ENCODE assay signal across 26 cellular contexts in genomic region chr2:113316085-113316484, GRCh38. TPM values are rescaled to one million over a fixed set of nuclear protein-coding genes. Genes with fewer than 3 reads are reported as not detected.
"Had no signal": no experiment of that assay in that cellular context is flagged by ENCODE, and none has a peak within 500 bp of the region (broad histone marks: within the 10 kb centered on the region; RNA-seq: fewer than 3 reads in every experiment).

No MANE protein-coding gene starts in this region.

- H3K36me3 Mint-ChIP-seq: activated naive CD4-positive, alpha-beta T cell treated with anti-CD3 and anti-CD28 coated beads, Interleukin-2, amount 50 U/mL, for 24 hours; IgD-negative memory B cell had no signal

- H3K4me3 Mint-ChIP-seq: activated CD4-positive, alpha-beta memory T cell treated with anti-CD3 and anti-CD28 coated beads, Interleukin-2, amount 10 ng/mL, durations not matched to agents 7 days and 5 days; activated naive CD4-positive, alpha-beta T cell treated with anti-CD3 and anti-CD28 coated beads, Interleukin-2, amount 50 U/mL, for 24 hours; activated naive CD8-positive, alpha-beta T cell treated with anti-CD3 and anti-CD28 coated beads, Interleukin-2, amount 50 U/mL, for 24 hours; IgD-negative memory B cell had no signal

- H3K4me1 ChIP-seq: ascending aorta, body of pancreas, SJSA1 had no signal

- H3K27ac Mint-ChIP-seq: activated CD4-positive, alpha-beta memory T cell treated with anti-CD3 and anti-CD28 coated beads, Interleukin-2, amount 10 ng/mL, durations not matched to agents 7 days and 5 days; activated naive CD4-positive, alpha-beta T cell treated with anti-CD3 and anti-CD28 coated beads, Interleukin-2, amount 50 U/mL, for 24 hours; activated naive CD8-positive, alpha-beta T cell treated with anti-CD3 and anti-CD28 coated beads, Interleukin-2, amount 50 U/mL, for 24 hours; IgD-negative memory B cell had no signal

- H3K9me3 ChIP-seq: ascending aorta, body of pancreas, SJSA1 had no signal

- H3K4me1 Mint-ChIP-seq: activated naive CD4-positive, alpha-beta T cell treated with anti-CD3 and anti-CD28 coated beads, Interleukin-2, amount 50 U/mL, for 24 hours; activated naive CD8-positive, alpha-beta T cell treated with anti-CD3 and anti-CD28 coated beads, Interleukin-2, amount 50 U/mL, for 24 hours had no signal

- H3K36me3 ChIP-seq: ascending aorta, SJSA1 had no signal

- ATAC-seq: activated naive CD8-positive, alpha-beta T cell treated with anti-CD3 and anti-CD28 coated beads, Interleukin-2, amount 50 U/mL, for 24 hours; body of pancreas; SK-N-SH treated with all-trans-retinoic acid at 6 μM for 48 hours had no signal

- H3K9me3 Mint-ChIP-seq: activated CD4-positive, alpha-beta memory T cell treated with anti-CD3 and anti-CD28 coated beads, Interleukin-2, amount 10 ng/mL, durations not matched to agents 7 days and 5 days; activated naive CD4-positive, alpha-beta T cell treated with anti-CD3 and anti-CD28 coated beads, Interleukin-2, amount 50 U/mL, for 24 hours; activated naive CD8-positive, alpha-beta T cell treated with anti-CD3 and anti-CD28 coated beads, Interleukin-2, amount 50 U/mL, for 24 hours; IgD-negative memory B cell had no signal

- H3K4me3 ChIP-seq: ascending aorta, body of pancreas, SJSA1 had no signal

- DNase-seq: activated CD4-positive, alpha-beta memory T cell treated with anti-CD3 and anti-CD28 coated beads, Interleukin-2, amount 10 ng/mL, durations not matched to agents 7 days and 5 days; activated CD4-positive, alpha-beta T cell treated with anti-CD3 and anti-CD28 coated beads for 1 hour; activated CD4-positive, alpha-beta T cell treated with anti-CD3 and anti-CD28 coated beads, Interleukin-2, amount 50 U/mL, for 1 hour; activated CD8-positive, alpha-beta memory T cell treated with anti-CD3 and anti-CD28 coated beads, Interleukin-2, amount 50 U/mL, for 48 hours; activated naive CD8-positive, alpha-beta T cell treated with anti-CD3 and anti-CD28 coated beads, Interleukin-2, amount 50 U/mL, for 24 hours; activated T-cell treated with anti-CD3 and anti-CD28 coated beads, Interleukin-2, amount 50 U/mL, for 48 hours; amniotic stem cell; body of pancreas; central memory CD4-positive, alpha-beta T cell; KG1; NCI-H1092; NCI-H1417; NCI-H1930; NCI-H2171 treated with DMSO at 0.1 percent for 48 hours; NCI-H345; NCI-H510A; NCI-H526 treated with DMSO at 0.1 percent for 48 hours; NCI-H82; SHP77; SW 1271 had no signal

- H3K27ac ChIP-seq: ascending aorta, body of pancreas, SJSA1 had no signal

- H3K27me3 ChIP-seq: ascending aorta, body of pancreas, SJSA1 had no signal

RNA-seq across cellular contexts. Expression of gene PAX8, which starts 37.4 kb away (rescaled TPM):
- total RNA-seq: bronchial epithelial cell, SJSA1 had no signal
